In genomic region chr5:74641778-74642542, GRCh38 we compare ENCODE assay signal across 8 cellular contexts. TPM values are rescaled to one million over a fixed set of nuclear protein-coding genes. Genes with fewer than 3 reads are reported as not detected.
DNase-seq lines count a peak whose midpoint lies in the region; ATAC-seq and TF ChIP-seq lines count a peak whose summit lies in the region.

No MANE protein-coding gene starts in this region.

- peak; percentile 8 to 33 (median 22) for ATAC-seq in heart left ventricle

- peaks cover 27% of the 10 kb centered on the region for H3K4me1 Mint-ChIP-seq in activated naive CD8-positive, alpha-beta T cell (ENCODE audit: low read depth)

- intact Hi-C loops in heart left ventricle (cut with DNase I) = loop anchor here (2.0 to 10.0 kb wide), 19 partner anchors 103 to 1047 kb away; no protein-coding TSS in a partner anchor
- intact Hi-C loops in ovary (cut with DNase I) = loop anchor here (2.0 to 10.0 kb wide), 5 partner anchors 257 to 740 kb away; no protein-coding TSS in a partner anchor

- H3K4me1 ChIP-seq in heart left ventricle (peaks cover 0 to 56% (median 21%) of the 10 kb centered on the region in 12 donors), ovary (ENCODE audit: insufficient read depth) (peaks cover 1% of the 10 kb centered on the region)

- TF ChIP-seq CTCF in GM10248 (IDR thresholded peaks at IDR 0.05; ENCODE audit: control extremely low read depth, extremely low read depth, low read depth, missing control alignments) = peak; percentile 58
- peak; percentile 32 to 75 (median 50) for TF ChIP-seq CTCF in heart left ventricle (IDR thresholded peaks at IDR 0.05)
- peak in 2 of 3 donors; percentile 64 to 66 for TF ChIP-seq CTCF in ovary (IDR thresholded peaks at IDR 0.05)

- TF ChIP-seq POLR2A in heart left ventricle (IDR thresholded peaks at IDR 0.05) (no peak), ovary (IDR thresholded peaks at IDR 0.05) (no peak)

- CTCF ChIA-PET in GM10248 (lab: Yijun Ruan, JAX) = interaction anchor here (0.9 to 5.4 kb wide), 6 partner anchors 8 to 740 kb away, joined by 3 to 45 read pairs (median 4); no protein-coding TSS in a partner anchor

- DNase-seq in ACHN (peak; percentile 76), GM10248 (ENCODE audit: extremely low spot score) (peak; percentile 26), NCI-H748 (lab: John Stamatoyannopoulos, UW; ENCODE audit: unreplicated experiment) (peak; percentile 76), heart left ventricle (peak in 3 of 5 donors; percentile 34 to 56 (median 45)), ovary (peak; percentile 26 to 55 (median 46)), T-helper 9 cell (no peak), HK-2 (ENCODE audit: unreplicated experiment) (no peak)

- H3K4me3 Mint-ChIP-seq in activated naive CD8-positive, alpha-beta T cell = peak overlapping the region; percentile 87

- H3K27ac Mint-ChIP-seq in activated naive CD8-positive, alpha-beta T cell = no peak overlapping the region

- no peaks in the 10 kb centered on the region for H3K9me3 ChIP-seq in heart left ventricle
- no peaks in the 10 kb centered on the region for H3K9me3 ChIP-seq in ovary

- 6 to 8% (median 6%) methylated on average over 28 of the region's 28 CpGs for WGBS in heart left ventricle, 4 donors
- 4 to 6% (median 4%) methylated on average over 28 of the region's 28 CpGs for WGBS in ovary, 3 donors

- peak overlapping the region; percentile 18 to 96 (median 92) for H3K27ac ChIP-seq in heart left ventricle
- H3K27ac ChIP-seq in ovary = peak overlapping the region in 1 of 2 donors; percentile 60

- no peaks in the 10 kb centered on the region for H3K9me3 Mint-ChIP-seq in activated naive CD8-positive, alpha-beta T cell (ENCODE audit: low read depth)

- H3K4me3 ChIP-seq in heart left ventricle (peak overlapping the region; percentile 69 to 91 (median 80)), ovary (peak overlapping the region; percentile 73)

- TF ChIP-seq EP300 in ovary (IDR thresholded peaks at IDR 0.05) = no peak

- no peaks in the 10 kb centered on the region for H3K36me3 Mint-ChIP-seq in activated naive CD8-positive, alpha-beta T cell

- POLR2A ChIA-PET in GM10248 (lab: Yijun Ruan, JAX) = no interaction called here

- H3K36me3 ChIP-seq in heart left ventricle (no peaks in the 10 kb centered on the region), ovary (no peaks in the 10 kb centered on the region)

- peaks cover 17% of the 10 kb centered on the region for H3K27me3 Mint-ChIP-seq in activated naive CD8-positive, alpha-beta T cell

- in situ Hi-C loops in ACHN (cut with HindIII; ENCODE audit: low pct_ligation_motif_present, low pct_unique_long_range_greater_than_20kb, low sequenced_read_pairs) = no loop called here

- H3K27me3 ChIP-seq in heart left ventricle (no peaks in the 10 kb centered on the region), ovary (no peaks in the 10 kb centered on the region)

RNA-seq across cellular contexts. Expression of gene ENC1, which starts 1.4 kb away (rescaled TPM):
- 10 to 100 TPM in 1 of 9 donors, 1 to 10 TPM in 8; 3.1 to 11.0 (median 5.5) TPM for total RNA-seq in heart left ventricle
- 1 to 10 TPM; 1.4 to 3.1 TPM for polyA plus RNA-seq in heart left ventricle
- total RNA-seq in ovary = 10 to 100 TPM; 13.2 to 54.7 (median 23.4) TPM
- 10 to 100 TPM; 40.4 to 57.2 TPM for polyA plus RNA-seq in ovary

RNA-seq across cellular contexts. Expression of gene HEXB, which starts 43.1 kb away (rescaled TPM):
- total RNA-seq in heart left ventricle (100 to 1,000 TPM in 6 of 9 donors, 10 to 100 TPM in 3; 71.3 to 278 (median 116) TPM), ovary (10 to 100 TPM; 63.5 to 99.3 (median 88.6) TPM)
- polyA plus RNA-seq in heart left ventricle (10 to 100 TPM; 75.9 to 80.3 TPM), ovary (100 to 1,000 TPM in 1 of 2 donors, 10 to 100 TPM in 1; 80.7 to 159 TPM)

Comparison
In these comparisons a context has a peak if more than half of its experiments do, and no peak if none do; other contexts are left out.
1. DNase-seq: peak in ACHN (single experiment), GM10248 (single experiment), NCI-H748 (single experiment), heart left ventricle (3 of 5) and ovary (5 of 5); none in T-helper 9 cell (single experiment) and HK-2 (single experiment).
2. Peak in every context shown above with its lines, with median percentiles within 50 percentile points of each other: CTCF ChIP-seq.